Comparison of ENCODE assay signal across 28 cellular contexts in the genomic region with DNA sequence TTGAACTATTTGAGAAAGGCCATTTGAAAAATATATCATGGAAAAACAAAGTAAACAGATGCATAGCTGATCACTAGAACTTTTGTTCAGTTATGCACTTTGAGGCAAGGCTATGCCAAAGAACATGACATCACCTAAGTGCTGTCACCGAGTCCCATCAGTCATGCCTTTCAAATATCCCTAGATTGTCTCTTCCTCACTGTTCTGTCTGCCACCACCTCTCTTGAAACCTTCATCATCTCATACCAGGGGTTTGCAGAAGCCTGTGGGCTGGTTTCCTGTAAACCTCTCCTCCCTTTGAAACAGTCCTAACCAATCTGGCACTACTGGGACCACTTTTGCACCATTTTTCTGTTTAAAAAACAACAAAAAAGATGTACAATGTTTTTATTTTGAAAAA.
"Had no signal": no experiment of that assay in that cellular context is flagged by ENCODE, and none has a peak within 500 bp of the region (broad histone marks: within the 10 kb centered on the region; RNA-seq: fewer than 3 reads in every experiment).

No MANE protein-coding gene starts in this region.

- H3K9me3 ChIP-seq: ascending aorta, body of pancreas, breast epithelium, SJSA1, SK-N-SH had no signal

- H3K27ac Mint-ChIP-seq: activated CD4-positive, alpha-beta memory T cell treated with anti-CD3 and anti-CD28 coated beads for 36 hours; activated CD4-positive, alpha-beta T cell treated with anti-CD3 and anti-CD28 coated beads, Interleukin-2, amount 10 ng/mL, durations not matched to agents 7 days and 5 days; activated naive CD8-positive, alpha-beta T cell; activated T-helper 2 cell treated with anti-CD3 and anti-CD28 coated beads, Interferon-gamma antibody, Interleukin-2, Interleukin-4, amounts not matched to agents 10 μg/mL and 5 μg/mL and 100 μg/mL, durations not matched to agents 14 hours and 24 hours and 36 hours; T-helper 1 cell treated with Interleukin-12 subunit alpha and Interleukin-12 subunit beta and Interleukin-4 antibody, amounts not matched to agents 30 μg/mL and 1 μg/mL, for 36 hours; T-helper 2 cell treated with Interferon-gamma antibody and Interleukin-4, amounts not matched to agents 5 μg/mL and 100 μg/mL, for 36 hours had no signal

- H3K4me3 Mint-ChIP-seq: activated CD4-positive, alpha-beta memory T cell treated with anti-CD3 and anti-CD28 coated beads for 36 hours; activated CD4-positive, alpha-beta T cell treated with anti-CD3 and anti-CD28 coated beads, Interleukin-2, amount 10 ng/mL, durations not matched to agents 7 days and 5 days; activated naive CD8-positive, alpha-beta T cell; T-helper 1 cell treated with Interleukin-12 subunit alpha and Interleukin-12 subunit beta and Interleukin-4 antibody, amounts not matched to agents 30 μg/mL and 1 μg/mL, for 36 hours; T-helper 2 cell treated with Interferon-gamma antibody and Interleukin-4, amounts not matched to agents 5 μg/mL and 100 μg/mL, for 36 hours had no signal

- H3K9ac ChIP-seq: SK-N-SH had no signal

- FAIRE-seq: K562, TTC549 had no signal

- H3K9me3 Mint-ChIP-seq: activated CD4-positive, alpha-beta memory T cell treated with anti-CD3 and anti-CD28 coated beads for 36 hours; activated CD4-positive, alpha-beta T cell treated with anti-CD3 and anti-CD28 coated beads, Interleukin-2, amount 10 ng/mL, durations not matched to agents 7 days and 5 days; activated T-helper 2 cell treated with anti-CD3 and anti-CD28 coated beads, Interferon-gamma antibody, Interleukin-2, Interleukin-4, amounts not matched to agents 10 μg/mL and 5 μg/mL and 100 μg/mL, durations not matched to agents 14 hours and 24 hours and 36 hours; T-helper 1 cell treated with Interleukin-12 subunit alpha and Interleukin-12 subunit beta and Interleukin-4 antibody, amounts not matched to agents 30 μg/mL and 1 μg/mL, for 36 hours; T-helper 2 cell treated with Interferon-gamma antibody and Interleukin-4, amounts not matched to agents 5 μg/mL and 100 μg/mL, for 36 hours had no signal

- H3K4me3 ChIP-seq: ascending aorta, body of pancreas, breast epithelium, K562, SJSA1 had no signal

- H3K36me3 ChIP-seq: ascending aorta, breast epithelium, SJSA1 had no signal

- H3K4me2 ChIP-seq: SK-N-SH had no signal

- H3K27ac ChIP-seq: ascending aorta, body of pancreas, breast epithelium, SJSA1 had no signal

- H3K27me3 Mint-ChIP-seq: activated CD4-positive, alpha-beta memory T cell treated with anti-CD3 and anti-CD28 coated beads for 36 hours; activated naive CD8-positive, alpha-beta T cell had no signal

- DNase-seq: activated CD4-positive, alpha-beta memory T cell treated with anti-CD3 and anti-CD28 coated beads for 36 hours; activated CD4-positive, alpha-beta T cell treated with anti-CD3 and anti-CD28 coated beads, Interleukin-2, amount 10 ng/mL, durations not matched to agents 7 days and 5 days; activated gamma-delta T cell; activated naive CD4-positive, alpha-beta T cell treated with Interleukin-2 at 50 U/mL for 16 hours; activated T-cell treated with anti-CD3 and anti-CD28 coated beads, Interleukin-2, amount 50 U/mL, for 48 hours; amygdala; body of pancreas; NCI-H1105; NCI-H1417 treated with DMSO at 0.1 percent for 48 hours; NCI-H187 treated with DMSO at 0.1 percent for 48 hours; NCI-H2081; NCI-H2171 treated with DMSO at 0.1 percent for 48 hours; NCI-H2227 treated with DMSO at 0.1 percent for 48 hours; NCI-H446 treated with DMSO at 0.1 percent for 48 hours; NCI-H524; NCI-H69; SHP77 treated with DMSO at 0.1 percent for 48 hours; SK-N-SH had no signal

- H3K27me3 ChIP-seq: ascending aorta, body of pancreas, breast epithelium, SJSA1 had no signal

- ATAC-seq: body of pancreas, K562, Panc1 had no signal

- H3K4me1 ChIP-seq: ascending aorta, breast epithelium, SJSA1 had no signal

- H3K36me3 Mint-ChIP-seq: activated CD4-positive, alpha-beta memory T cell treated with anti-CD3 and anti-CD28 coated beads for 36 hours; activated naive CD8-positive, alpha-beta T cell had no signal
